In genomic region chr6:153001767-153002612, GRCh38 we compare ENCODE assay signal across 8 cellular contexts. TPM values are rescaled to one million over a fixed set of nuclear protein-coding genes. Genes with fewer than 3 reads are reported as not detected.
DNase-seq lines count a peak whose midpoint lies in the region; ATAC-seq and TF ChIP-seq lines count a peak whose summit lies in the region.

No MANE protein-coding gene starts in this region.

- POLR2A ChIA-PET in AG04449 (lab: Yijun Ruan, JAX), result interaction anchor here (2.8 kb wide), 1 partner anchor 19 kb away, joined by 10 read pairs; the partner anchor contains the start of gene FBXO5

- intact Hi-C loops in dendritic cell treated with granulocyte-macrophage colony-stimulating factor and Interleukin-4, amounts not matched to agents 40 ng/mL and 50 ng/mL, for 4 days (cut with micrococcal nuclease), result loop anchor here (2.0 kb wide), 1 partner anchor 17 kb away; no protein-coding TSS in a partner anchor
- intact Hi-C loops in vagina (cut with DNase I), result no loop called here

- H3K23ac ChIP-seq in mesendoderm (ENCODE audit: low read length), result peak overlapping the region; percentile 92

- peak overlapping the region; percentile 97 for H3K4me2 ChIP-seq in mesendoderm (ENCODE audit: low read length)

- H3K27me3 ChIP-seq in mesendoderm (ENCODE audit: insufficient read depth, low read length, poor library complexity) (no peaks in the 10 kb centered on the region), vagina (no peaks in the 10 kb centered on the region)

- H2BK15ac ChIP-seq in mesendoderm (replicated peaks; ENCODE audit: low read depth), result no peak overlapping the region

- peak overlapping the region; percentile 46 for H3K18ac ChIP-seq in mesendoderm (ENCODE audit: low read length)

- DNase-seq in AG04449 (ENCODE audit: low read depth, low spot score) (no peak), RPMI8226 (peak; percentile 11), mesendoderm (peak; percentile 40), vagina (ENCODE audit: extremely low spot score in 2 of 2) (no peak)

- no peak overlapping the region for H4K5ac ChIP-seq in mesendoderm (ENCODE audit: low read length)

- peaks cover 2% of the 10 kb centered on the region for H3K4me1 ChIP-seq in mesendoderm (ENCODE audit: control insufficient read depth, low read depth, low read length)
- H3K4me1 ChIP-seq in vagina, result peaks cover 44% of the 10 kb centered on the region

- peak overlapping the region; percentile 98 for H3K56ac ChIP-seq in mesendoderm (ENCODE audit: low read length)

- H3K4me3 Mint-ChIP-seq in dendritic cell treated with granulocyte-macrophage colony-stimulating factor and Interleukin-4, amounts not matched to agents 40 ng/mL and 50 ng/mL, for 4 days, result peak overlapping the region; percentile 98

- no CpG with 5 or more reads among the region's 31 CpGs for WGBS in mesendoderm (ENCODE audit: extremely low coverage, insufficient coverage, low lambda C conversion rate)

- H3K4me1 Mint-ChIP-seq in dendritic cell treated with granulocyte-macrophage colony-stimulating factor and Interleukin-4, amounts not matched to agents 40 ng/mL and 50 ng/mL, for 4 days (ENCODE audit: low read depth), result peaks cover 33% of the 10 kb centered on the region

- H3K36me3 ChIP-seq in mesendoderm (ENCODE audit: control insufficient read depth, insufficient read depth, low read length), result no peaks in the 10 kb centered on the region
- H3K36me3 ChIP-seq in vagina, result peaks cover 0 to 6% of the 10 kb centered on the region in 2 donors

- peaks cover 8% of the 10 kb centered on the region for H3K79me1 ChIP-seq in mesendoderm (ENCODE audit: low read length)

- peak overlapping the region; percentile 98 for H3K9ac ChIP-seq in mesendoderm (ENCODE audit: low read length)

- H3K9me3 ChIP-seq in vagina, result no peaks in the 10 kb centered on the region

- peak overlapping the region; percentile 71 for H2AK5ac ChIP-seq in mesendoderm (ENCODE audit: low read length)

- no peak for TF ChIP-seq POLR2A in vagina (IDR thresholded peaks at IDR 0.05)

- H2BK5ac ChIP-seq in mesendoderm (ENCODE audit: low read length), result no peak overlapping the region

- ATAC-seq in GM18502 (IDR thresholded peaks at IDR 0.05; ENCODE audit: poor library complexity, unreplicated experiment), result peak; percentile 29
- peak; percentile 18 for ATAC-seq in HG02973 (IDR thresholded peaks at IDR 0.05; ENCODE audit: unreplicated experiment)
- no peak for ATAC-seq in HG02763 (IDR thresholded peaks at IDR 0.05; ENCODE audit: unreplicated experiment)

- peak overlapping the region; percentile 70 for H3K4ac ChIP-seq in mesendoderm (ENCODE audit: low read depth, low read length)

- TF ChIP-seq CTCF in AG04449 (IDR thresholded peaks at IDR 0.05; ENCODE audit: insufficient read depth, low read length, missing control alignments) (no peak), vagina (IDR thresholded peaks at IDR 0.05) (no peak)

- CTCF ChIA-PET in AG04449 (lab: Yijun Ruan, JAX), result interaction anchor here (1.4 kb wide), 1 partner anchor 20 kb away, joined by 4 read pairs; no protein-coding TSS in a partner anchor

- H3K27ac Mint-ChIP-seq in dendritic cell treated with granulocyte-macrophage colony-stimulating factor and Interleukin-4, amounts not matched to agents 40 ng/mL and 50 ng/mL, for 4 days, result peak overlapping the region; percentile 93

- no peak overlapping the region for H2BK120ac ChIP-seq in mesendoderm (ENCODE audit: low read depth, low read length)

- peak overlapping the region; percentile 87 for H3K4me3 ChIP-seq in AG04449 (ENCODE audit: low read depth, low read length)
- peak overlapping the region; percentile 99 for H3K4me3 ChIP-seq in mesendoderm (ENCODE audit: low read length)
- peak overlapping the region; percentile 68 to 72 for H3K4me3 ChIP-seq in vagina

- no peak overlapping the region for H3K27ac ChIP-seq in mesendoderm (ENCODE audit: low read depth, low read length)
- peak overlapping the region; percentile 81 for H3K27ac ChIP-seq in vagina

- no peak overlapping the region for H4K8ac ChIP-seq in mesendoderm (ENCODE audit: low read depth, low read length)

- no peaks in the 10 kb centered on the region for H3K9me3 Mint-ChIP-seq in dendritic cell treated with granulocyte-macrophage colony-stimulating factor and Interleukin-4, amounts not matched to agents 40 ng/mL and 50 ng/mL, for 4 days

- peaks cover 33% of the 10 kb centered on the region for H3K79me2 ChIP-seq in mesendoderm (ENCODE audit: control insufficient read depth, insufficient read depth, low read length)

- H3K27me3 Mint-ChIP-seq in dendritic cell treated with granulocyte-macrophage colony-stimulating factor and Interleukin-4, amounts not matched to agents 40 ng/mL and 50 ng/mL, for 4 days, result no peaks in the 10 kb centered on the region

- peaks cover 30% of the 10 kb centered on the region for H3K36me3 Mint-ChIP-seq in dendritic cell treated with granulocyte-macrophage colony-stimulating factor and Interleukin-4, amounts not matched to agents 40 ng/mL and 50 ng/mL, for 4 days (ENCODE audit: low read depth)

RNA-seq across cellular contexts. Expression of gene MTRF1L, which starts 0.5 kb away (rescaled TPM):
- 20.9 TPM for polyA plus RNA-seq in mesendoderm (2013, experiment 1 of 2)
- 21.8 TPM for polyA plus RNA-seq in mesendoderm (2013, experiment 2 of 2)
- 8.1 TPM for total RNA-seq in vagina

RNA-seq across cellular contexts. Expression of gene FBXO5, which starts 19.1 kb away (rescaled TPM):
- 41.1 TPM for polyA plus RNA-seq in mesendoderm (2013, experiment 1 of 2)
- 44.3 TPM for polyA plus RNA-seq in mesendoderm (2013, experiment 2 of 2)
- total RNA-seq in vagina, result 4.2 TPM

Comparison
In these comparisons a context has a peak if more than half of its experiments do, and no peak if none do; other contexts are left out.
1. DNase-seq: peak in RPMI8226 (single experiment) and mesendoderm (single experiment); none in AG04449 (single experiment) and vagina (0 of 2).
2. Peak in every context shown above with its lines, with median percentiles within 50 percentile points of each other: H3K4me3 ChIP-seq.